Comparison of ENCODE assay signal across 8 cellular contexts in genomic region chr6:42781811-42782688, GRCh38. TPM values are rescaled to one million over a fixed set of nuclear protein-coding genes. Genes with fewer than 3 reads are reported as not detected.
DNase-seq lines count a peak whose midpoint lies in the region; ATAC-seq and TF ChIP-seq lines count a peak whose summit lies in the region.

Gene BICRAL, plus strand, starts transcription at chr6:42782052. Its CDS starts 39,971 bp downstream, at chr6:42822023.

- H3K27ac Mint-ChIP-seq in Caco-2 (ENCODE audit: unreplicated experiment) = peak within 1 kb of the TSS; percentile 99

- peak within 1 kb of the TSS; percentile 94 for H3K4me3 Mint-ChIP-seq in Caco-2 (ENCODE audit: unreplicated experiment)

- H3K4me1 Mint-ChIP-seq in Caco-2 (ENCODE audit: low read depth, unreplicated experiment) = no peaks in the 10 kb centered on the region

- intact Hi-C loops in Caco-2 (cut with micrococcal nuclease; ENCODE audit: unreplicated experiment) = loop anchor here (1.0 kb wide), 2 partner anchors 36 to 97 kb away; partner anchors contain the start of genes RPL7L1 and TBCC
- intact Hi-C loops in Panc1 (cut with micrococcal nuclease; ENCODE audit: unreplicated experiment) = no loop called here
- intact Hi-C loops in esophagus muscularis mucosa (cut with DNase I) = no loop called here

- H3K27me3 ChIP-seq in Caco-2 (replicated peaks; ENCODE audit: control insufficient read depth, insufficient read depth, low read length) = no peaks in the 10 kb centered on the region
- H3K27me3 ChIP-seq in Panc1 (ENCODE audit: control insufficient read depth, insufficient read depth, low read length) = no peaks in the 10 kb centered on the region
- no peaks in the 10 kb centered on the region for H3K27me3 ChIP-seq in esophagus muscularis mucosa

- H3K4me1 ChIP-seq in Caco-2 (peaks cover 31% of the 10 kb centered on the region), Panc1 (ENCODE audit: control insufficient read depth, insufficient read depth, low read length) (peaks cover 25% of the 10 kb centered on the region), esophagus muscularis mucosa (peaks cover 27 to 46% (median 33%) of the 10 kb centered on the region in 4 donors)

- DNase-seq in Caco-2 (peak; percentile 61 to 80), HuH-7.5 (ENCODE audit: low spot score) (peak; percentile 59), Panc1 (ENCODE audit: low read depth, low spot score) (no peak), esophagus muscularis mucosa (ENCODE audit: extremely low spot score) (no peak), myocyte (ENCODE audit: low read depth) (peak; percentile 83)
- peak; percentile 81 to 84 for DNase-seq in activated T-cell treated with anti-CD3 and anti-CD28 coated beads, Interleukin-2, amount 50 U/mL, for 48 hours
- peak; percentile 40 to 60 for DNase-seq in stimulated activated CD8-positive, alpha-beta memory T cell treated with anti-CD3 and anti-CD28 coated beads, Interleukin-7, amount 100 ng/mL, for 4 hours (ENCODE audit: low read depth in 2 of 2)

- peaks cover 36% of the 10 kb centered on the region for H3K36me3 Mint-ChIP-seq in Caco-2 (ENCODE audit: insufficient read depth, unreplicated experiment)

- H3K9me3 ChIP-seq in Caco-2 = no peaks in the 10 kb centered on the region
- H3K9me3 ChIP-seq in Panc1 (ENCODE audit: control insufficient read depth, insufficient read depth, low read depth, low read length) = no peaks in the 10 kb centered on the region
- no peaks in the 10 kb centered on the region for H3K9me3 ChIP-seq in esophagus muscularis mucosa

- ATAC-seq in Panc1 (peak; percentile 26), GM18870 (IDR thresholded peaks at IDR 0.05; ENCODE audit: unreplicated experiment) (no peak)

- H3K36me3 ChIP-seq in Caco-2 (ENCODE audit: control insufficient read depth, insufficient read depth, low read length) (no peaks in the 10 kb centered on the region), Panc1 (ENCODE audit: control insufficient read depth, insufficient read depth, low read length) (no peaks in the 10 kb centered on the region; the same call in 1 of the 2 replicates), esophagus muscularis mucosa (no peaks in the 10 kb centered on the region)

- no peak for TF ChIP-seq CTCF in Caco-2 (IDR thresholded peaks at IDR 0.05; ENCODE audit: insufficient read depth in 1 of 2, low read depth in 1 of 2, low read length in 1 of 2, severe bottlenecking in 1 of 2, unreplicated experiment in 1 of 2)
- no peak for TF ChIP-seq CTCF in Panc1 (IDR thresholded peaks at IDR 0.05)
- no peak for TF ChIP-seq CTCF in esophagus muscularis mucosa (IDR thresholded peaks at IDR 0.05)

- WGBS in esophagus muscularis mucosa = under 1% methylated on average over 55 of the region's 70 CpGs

- peak within 1 kb of the TSS; percentile 97 for H3K27ac ChIP-seq in Panc1 (ENCODE audit: low read length)
- peak within 1 kb of the TSS; percentile 98 to 100 (median 100) for H3K27ac ChIP-seq in esophagus muscularis mucosa (replicated peaks in 1 of 4)

- POLR2A ChIA-PET in Caco-2 (lab: Charles Lee) = interaction anchor here (0.5 to 2.9 kb wide), 20 partner anchors 8 to 728 kb away, joined by 3 to 52 read pairs (median 4); partner anchors contain the start of genes KLHDC3, LRRC73, RPL7L1 and TBCC
- POLR2A ChIA-PET in Panc1 (lab: Charles Lee) = interaction anchor here (0.6 to 2.2 kb wide), 15 partner anchors 12 to 293 kb away, joined by 3 to 37 read pairs (median 4); partner anchors contain the start of genes RPL7L1 and TBCC

- no peaks in the 10 kb centered on the region for H3K27me3 Mint-ChIP-seq in Caco-2 (ENCODE audit: insufficient read depth, unreplicated experiment)

- H3K4me3 ChIP-seq in Caco-2 (ENCODE audit: low read depth, low read length) (peak within 1 kb of the TSS; percentile 88), Panc1 (ENCODE audit: low read depth in 2 of 2, low read length in 2 of 2) (peak within 1 kb of the TSS; percentile 59 to 65), esophagus muscularis mucosa (peak within 1 kb of the TSS; percentile 92 to 98 (median 94))

- CTCF ChIA-PET in Caco-2 (lab: Charles Lee) (interaction anchor here (0.7 kb wide), 1 partner anchor 35 kb away, joined by 5 read pairs; no protein-coding TSS in a partner anchor), Panc1 (lab: Charles Lee) (interaction anchor here (0.7 kb wide), 1 partner anchor 230 kb away, joined by 15 read pairs; no protein-coding TSS in a partner anchor)

- no peaks in the 10 kb centered on the region for H3K9me3 Mint-ChIP-seq in Caco-2 (ENCODE audit: unreplicated experiment)

- in situ Hi-C loops in Panc1 (cut with HindIII; ENCODE audit: low pct_unique_long_range_greater_than_20kb, low sequenced_read_pairs) = loop anchor here (5.0 kb wide), 1 partner anchor 35 kb away; the partner anchor contains the start of gene TBCC

- TF ChIP-seq EP300 in esophagus muscularis mucosa (IDR thresholded peaks at IDR 0.05) = no peak

- no peak for TF ChIP-seq POLR2A in esophagus muscularis mucosa (IDR thresholded peaks at IDR 0.05; ENCODE audit: low read depth)

- no TSS peak for BruUV-seq in Caco-2 (replicated peaks; lab: Mats Ljungman, UMichigan)
- no TSS peak for BruUV-seq in Panc1 (replicated peaks; lab: Mats Ljungman, UMichigan)

RNA-seq across cellular contexts. Expression of gene BICRAL, which starts in this region (rescaled TPM):
- total RNA-seq in Caco-2 (2022) = 5.0 and 5.3 TPM in 2 replicates
- total RNA-seq in Panc1 (2021; ENCODE audit: unreplicated experiment) = 12.9 TPM
- 6.6 TPM for polyA plus RNA-seq in Panc1 (2012; ENCODE audit: insufficient read length)
- total RNA-seq in esophagus muscularis mucosa = 10 to 100 TPM; 18.2 to 27.9 (median 23.4) TPM
- 4.3 and 4.7 TPM in 2 replicates for total RNA-seq in myocyte
- 4.9 TPM for polyA plus RNA-seq in myocyte (2012)

Comparison
In these comparisons a context has a peak if more than half of its experiments do, and no peak if none do; other contexts are left out.
1. DNase-seq: peak in Caco-2 (2 of 2), HuH-7.5 (single experiment), activated T-cell treated with anti-CD3 and anti-CD28 coated beads, Interleukin-2, amount 50 U/mL, for 48 hours (2 of 2), myocyte (single experiment) and stimulated activated CD8-positive, alpha-beta memory T cell treated with anti-CD3 and anti-CD28 coated beads, Interleukin-7, amount 100 ng/mL, for 4 hours (2 of 2); none in Panc1 (single experiment) and esophagus muscularis mucosa (single experiment).
2. Peak in every context shown above with its lines, with median percentiles within 50 percentile points of each other: H3K4me3 ChIP-seq.